Comparison of ENCODE assay signal across 9 cellular contexts in the genomic region with DNA sequence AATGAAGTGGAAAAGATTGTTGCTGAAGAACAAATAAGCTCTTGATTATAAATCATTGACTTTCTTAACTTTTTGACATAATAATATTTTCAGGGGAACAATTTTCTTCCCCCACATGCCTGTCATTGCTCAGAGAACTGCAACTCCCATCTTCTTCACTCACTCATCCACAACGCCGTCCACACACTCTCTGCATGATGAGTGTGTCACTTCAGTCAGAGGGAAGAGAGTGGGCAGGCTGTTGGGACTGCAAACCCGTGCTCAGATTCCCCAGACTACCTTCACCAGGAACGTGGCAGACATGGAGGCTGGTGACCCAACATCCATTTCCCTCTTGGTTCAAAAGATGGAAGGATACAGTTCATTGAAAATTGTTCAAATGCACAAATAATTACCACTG.
"Had no signal": no experiment of that assay in that cellular context is flagged by ENCODE, and none has a peak within 500 bp of the region (broad histone marks: within the 10 kb centered on the region; RNA-seq: fewer than 3 reads in every experiment).

No MANE protein-coding gene starts in this region.

- H3K27ac Mint-ChIP-seq: HFFc6 had no signal

- H3K4me3 ChIP-seq: GM23248, HAP-1, K562 had no signal

- H3K36me3 ChIP-seq: HAP-1 had no signal

- ATAC-seq: HCT116, K562 had no signal

- DNase-seq: GM23248, GOT3, H7, HFFc6, IMR-90, KG1 had no signal

- H3K9me3 ChIP-seq: HAP-1 had no signal

- H3K4me3 Mint-ChIP-seq: HFFc6 had no signal

- H3K27ac ChIP-seq: GM23248 had no signal

- H3K9ac ChIP-seq: GM23248 had no signal

- H3K4me1 ChIP-seq: HAP-1 had no signal
